Comparison of ENCODE assay signal across 10 cellular contexts in the genomic region with DNA sequence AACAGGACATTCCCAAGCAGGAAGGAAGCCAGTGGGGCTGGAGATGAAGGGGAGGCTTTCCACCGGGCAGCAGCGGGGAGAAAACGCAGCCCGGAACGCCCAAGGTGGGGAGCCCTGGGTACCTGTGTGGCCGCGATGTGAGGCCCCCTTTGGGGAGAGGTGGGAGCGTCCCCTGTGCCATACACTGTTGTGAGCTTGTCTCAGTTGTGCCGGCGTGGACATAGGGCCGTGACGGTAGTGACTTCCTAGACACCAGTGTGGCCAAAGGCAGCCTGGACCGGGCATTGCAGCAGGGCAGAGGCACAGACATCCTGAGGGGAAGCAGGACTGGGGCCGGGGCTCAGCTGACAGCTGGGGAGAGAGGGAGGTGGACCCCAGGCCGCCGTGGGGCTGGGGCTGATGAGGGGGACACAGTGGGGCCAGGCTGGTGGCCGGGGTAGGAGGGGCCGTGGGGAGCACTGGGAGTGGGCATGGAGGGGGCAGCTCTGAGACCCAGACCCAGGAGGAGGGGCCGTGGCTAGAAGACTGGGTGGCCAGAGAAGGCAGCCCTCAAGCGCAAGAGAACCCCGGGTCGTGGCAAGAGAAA. TPM values are rescaled to one million over a fixed set of nuclear protein-coding genes. Genes with fewer than 3 reads are reported as not detected.
DNase-seq lines count a peak whose midpoint lies in the region; ATAC-seq and TF ChIP-seq lines count a peak whose summit lies in the region.
"Had no signal": no experiment of that assay in that cellular context is flagged by ENCODE, and none has a peak within 500 bp of the region (broad histone marks: within the 10 kb centered on the region; RNA-seq: fewer than 3 reads in every experiment).

No MANE protein-coding gene starts in this region.

- no peaks in the 10 kb centered on the region for H3K9me3 Mint-ChIP-seq in MCF 10A (ENCODE audit: unreplicated experiment)

- H3K27ac ChIP-seq in mammary epithelial cell (ENCODE audit: insufficient read depth, low read depth, low read length) (no peak overlapping the region), right cardiac atrium (ENCODE audit: low read length) (peak overlapping the region; percentile 24), psoas muscle (no peak overlapping the region)

- ATAC-seq in right cardiac atrium (peak; percentile 5 to 21), psoas muscle (peak in 3 of 4 donors; percentile 9 to 34 (median 21)), HG03354 (IDR thresholded peaks at IDR 0.05; ENCODE audit: poor library complexity, severe bottlenecking, unreplicated experiment) (no peak), HG02885 (IDR thresholded peaks at IDR 0.05; ENCODE audit: poor library complexity, unreplicated experiment) (no peak)

- TF ChIP-seq CTCF in MCF 10A (IDR thresholded peaks at IDR 0.05; ENCODE audit: unreplicated experiment) (no peak), mammary epithelial cell (conservative IDR thresholded peaks at IDR 0.05 in 1 of 2, IDR thresholded peaks at IDR 0.05 in 1 of 2; ENCODE audit: extremely low read depth in 1 of 2, insufficient read depth in 1 of 2, low read depth in 1 of 2, low read length in 2 of 2) (no peak), psoas muscle (IDR thresholded peaks at IDR 0.05) (no peak)

- no peak overlapping the region for H3K4me2 ChIP-seq in mammary epithelial cell (ENCODE audit: insufficient read depth, low read depth, low read length)

- no peaks in the 10 kb centered on the region for H3K27me3 Mint-ChIP-seq in MCF 10A (ENCODE audit: insufficient read depth, unreplicated experiment)

- BruUV-seq in MCF 10A (replicated peaks; lab: Mats Ljungman, UMichigan): no TSS peak
- BruUV-seq in mammary epithelial cell (replicated peaks; lab: Mats Ljungman, UMichigan): no TSS peak

- no peak overlapping the region for H3K4me3 Mint-ChIP-seq in MCF 10A (ENCODE audit: unreplicated experiment)

- H3K4me1 ChIP-seq in mammary epithelial cell (ENCODE audit: insufficient read depth, low read length) (peaks cover 6% of the 10 kb centered on the region), right cardiac atrium (ENCODE audit: control insufficient read depth, insufficient read depth, low read length) (peaks cover 3% of the 10 kb centered on the region), psoas muscle (peaks cover 3% of the 10 kb centered on the region)

- H2AFZ ChIP-seq in mammary epithelial cell (ENCODE audit: low read depth, low read length): no peak overlapping the region

- DNase-seq in MCF 10A (ENCODE audit: unreplicated experiment): no peak
- no peak for DNase-seq in mammary epithelial cell
- DNase-seq in right cardiac atrium: no peak
- DNase-seq in psoas muscle: no peak
- DNase-seq in glomerular visceral epithelial cell (ENCODE audit: extremely low spot score): no peak
- DNase-seq in UCSD-AML1 (lab: John Stamatoyannopoulos, UW; ENCODE audit: unreplicated experiment): no peak
- DNase-seq: effector CD4-positive, alpha-beta T cell; NCI-H446 treated with DMSO at 0.1 percent for 48 hours had no signal

- peaks cover 6% of the 10 kb centered on the region for H3K4me1 Mint-ChIP-seq in MCF 10A (ENCODE audit: insufficient read depth, unreplicated experiment)

- CTCF ChIA-PET in MCF 10A (lab: Yijun Ruan, JAX) (interaction anchor here (0.6 to 0.7 kb wide), 3 partner anchors 11 to 791 kb away, joined by 3 to 4 read pairs (median 3); no protein-coding TSS in a partner anchor), mammary epithelial cell (lab: Charles Lee; ENCODE audit: low non-redundant PET) (no interaction called here)

- in situ Hi-C loops in mammary epithelial cell (cut with MboI; ENCODE audit: low sequenced_read_pairs in 2 of 2): no loop called here

- H3K9ac ChIP-seq in mammary epithelial cell (ENCODE audit: insufficient read depth, low read length): no peak overlapping the region

- H3K4me3 ChIP-seq in mammary epithelial cell (replicated peaks in 1 of 3; ENCODE audit: insufficient read depth in 1 of 3, low read depth in 2 of 3, low read length in 3 of 3) (no peak overlapping the region), right cardiac atrium (ENCODE audit: low read length) (no peak overlapping the region), psoas muscle (no peak overlapping the region)

- intact Hi-C loops in MCF 10A (cut with micrococcal nuclease) (no loop called here), mammary epithelial cell (cut with micrococcal nuclease) (no loop called here), right cardiac atrium (cut with DNase I) (no loop called here), psoas muscle (cut with DNase I) (no loop called here)

- H3K36me3 Mint-ChIP-seq in MCF 10A (ENCODE audit: insufficient read depth, unreplicated experiment): peaks cover 39% of the 10 kb centered on the region

- dilution Hi-C loops in mammary epithelial cell (cut with HindIII; ENCODE audit: low sequenced_read_pairs): no loop called here

- POLR2A ChIA-PET in MCF 10A (lab: Yijun Ruan, JAX): interaction anchor here (0.8 to 1.1 kb wide), 2 partner anchors 31 to 54 kb away, joined by 4 to 5 read pairs; no protein-coding TSS in a partner anchor

- H3K9me3 ChIP-seq in mammary epithelial cell (replicated peaks; ENCODE audit: insufficient read depth, low read length): no peaks in the 10 kb centered on the region
- H3K9me3 ChIP-seq in right cardiac atrium (ENCODE audit: control insufficient read depth, low read length): no peaks in the 10 kb centered on the region
- no peaks in the 10 kb centered on the region for H3K9me3 ChIP-seq in psoas muscle

- peaks cover 3% of the 10 kb centered on the region for H3K36me3 ChIP-seq in mammary epithelial cell (ENCODE audit: insufficient read depth, low read length)
- H3K36me3 ChIP-seq in psoas muscle (ENCODE audit: insufficient read depth in 1 of 2, low read depth in 1 of 2): peaks cover 0 to 26% of the 10 kb centered on the region in 2 donors

- H3K27ac Mint-ChIP-seq in MCF 10A (ENCODE audit: low read depth, unreplicated experiment): peak overlapping the region; percentile 61

- WGBS in mammary epithelial cell (ENCODE audit: low coverage, missing lambda C conversion rate): 91% methylated on average over 7 of the region's 22 CpGs
- 69% methylated on average over 22 of the region's 22 CpGs for WGBS in right cardiac atrium
- 64 to 68% (median 68%) methylated on average over 22 of the region's 22 CpGs for WGBS in psoas muscle, 3 donors

- H3K27me3 ChIP-seq in mammary epithelial cell (ENCODE audit: insufficient read depth, low read length) (no peaks in the 10 kb centered on the region), right cardiac atrium (ENCODE audit: control insufficient read depth, insufficient read depth) (no peaks in the 10 kb centered on the region), psoas muscle (ENCODE audit: insufficient read depth in 3 of 3, low read length in 2 of 3) (no peaks in the 10 kb centered on the region)

- H3K79me2 ChIP-seq in mammary epithelial cell (ENCODE audit: insufficient read depth, low read length): peaks cover 54% of the 10 kb centered on the region

- no peaks in the 10 kb centered on the region for H4K20me1 ChIP-seq in mammary epithelial cell (ENCODE audit: insufficient read depth, low read length)

RNA-seq across cellular contexts. Expression of a gene that starts 38.5 kb away (rescaled TPM):
- total RNA-seq in MCF 10A (2022) (77.1 and 100 TPM in 2 replicates), mammary epithelial cell (100 to 1,000 TPM in 1 of 2 donors, 10 to 100 TPM in 1; 57.8 to 115 TPM), right cardiac atrium (10 to 100 TPM; 48.1 to 54.2 (median 51.1) TPM), psoas muscle (10 to 100 TPM; 27.3 to 37.2 (median 31.6) TPM)
- polyA plus RNA-seq in mammary epithelial cell (136 TPM), right cardiac atrium (37.1 TPM), psoas muscle (10 to 100 TPM; 18.8 to 40.2 (median 31.4) TPM)
- 112 TPM for polyA minus RNA-seq in mammary epithelial cell

RNA-seq across cellular contexts. Expression of a gene that starts 55.5 kb away (rescaled TPM):
- total RNA-seq in MCF 10A (2022): 20.4 and 22.0 TPM in 2 replicates
- 10 to 100 TPM; 11.3 to 21.6 TPM for total RNA-seq in mammary epithelial cell
- 6.4 TPM for polyA plus RNA-seq in mammary epithelial cell
- polyA minus RNA-seq in mammary epithelial cell: 2.6 TPM
- 100 to 1,000 TPM; 124 to 160 (median 142) TPM for total RNA-seq in right cardiac atrium
- polyA plus RNA-seq in right cardiac atrium: 91.6 TPM
- 10 to 100 TPM; 65.7 to 87.0 (median 77.6) TPM for total RNA-seq in psoas muscle
- 100 to 1,000 TPM in 1 of 3 donors, 10 to 100 TPM in 2; 32.4 to 151 (median 57.2) TPM for polyA plus RNA-seq in psoas muscle

Comparison
In these comparisons a context has a peak if more than half of its experiments do, and no peak if none do; other contexts are left out.
1. ATAC-seq: peak in right cardiac atrium (2 of 2) and psoas muscle (3 of 4); none in HG03354 (single experiment) and HG02885 (single experiment).